In genomic region chr2:204751472-204751871, GRCh38 we compare ENCODE assay signal across 24 cellular contexts.
"Had no signal": no experiment of that assay in that cellular context is flagged by ENCODE, and none has a peak within 500 bp of the region (broad histone marks: within the 10 kb centered on the region; RNA-seq: fewer than 3 reads in every experiment).

No MANE protein-coding gene starts in this region.

- ATAC-seq: foreskin keratinocyte, gastroesophageal sphincter, heart left ventricle, left lung, left ventricle myocardium superior, lower lobe of right lung had no signal

- DNase-seq: dermis blood vessel endothelial cell; dorsolateral prefrontal cortex; effector CD4-positive, alpha-beta T cell; effector memory CD4-positive, alpha-beta T cell; foreskin keratinocyte; heart left ventricle; hypothalamus; immature natural killer cell; islet precursor cell; kidney; kidney glomerular epithelial cell; left lung; left ventricle myocardium superior; lower lobe of right lung; mesenchymal stem cell; mucosa of descending colon; naive B cell had no signal

- H3K9me3 ChIP-seq: esophagus muscularis mucosa, gastroesophageal sphincter, lower lobe of right lung, mucosa of descending colon had no signal

- H2AFZ ChIP-seq: hepatocyte had no signal

- H3K4me3 ChIP-seq: coronary artery, dorsolateral prefrontal cortex, esophagus muscularis mucosa, gastroesophageal sphincter, heart left ventricle, hepatocyte, left lung, lower lobe of right lung, mucosa of descending colon had no signal

- H3K27me3 ChIP-seq: dorsolateral prefrontal cortex, esophagus muscularis mucosa, foreskin keratinocyte, gastroesophageal sphincter, heart left ventricle, hepatocyte, left lung had no signal

- H3K36me3 ChIP-seq: esophagus muscularis mucosa, gastroesophageal sphincter, heart left ventricle, left lung, lower lobe of right lung had no signal

- FAIRE-seq: colon, endothelial cell of umbilical vein, frontal cortex, kidney had no signal

- H3K4me1 ChIP-seq: gastroesophageal sphincter, left lung, lower lobe of right lung had no signal

- H3K27ac ChIP-seq: coronary artery, dorsolateral prefrontal cortex, esophagus muscularis mucosa, foreskin keratinocyte, gastroesophageal sphincter, heart left ventricle, hepatocyte, left lung, lower lobe of right lung had no signal

- H3K4me2 ChIP-seq: hepatocyte had no signal
